ENCODE assay signal across 23 cellular contexts in genomic region chr9:16013826-16014225, GRCh38.
"Had no signal": no experiment of that assay in that cellular context is flagged by ENCODE, and none has a peak within 500 bp of the region (broad histone marks: within the 10 kb centered on the region; RNA-seq: fewer than 3 reads in every experiment).

No MANE protein-coding gene starts in this region.

- H3K27ac Mint-ChIP-seq: effector memory CD8-positive, alpha-beta T cell; immature natural killer cell; natural killer cell; stimulated activated memory B cell treated with anti-CD40 and anti-IgM and Interleukin-4, amounts not matched to agents 10 μg/mL and 1 μg/mL and 100 μg/mL, for 72 hours; stimulated activated naive CD8-positive, alpha-beta T cell treated with anti-CD3 and anti-CD28 coated beads, Interleukin-15, Interleukin-2, amounts not matched to agents 100 ng/mL and 50 ng/mL, for 24 hours had no signal

- DNase-seq: cortex of kidney; effector memory CD8-positive, alpha-beta T cell; erythroblast; esophagus squamous epithelium; hypothalamus; immature natural killer cell; islet precursor cell; kidney glomerular epithelial cell; left ventricle myocardium superior; lower lobe of right lung; natural killer cell; occipital lobe; ovary; posterior cingulate gyrus; psoas muscle; right cardiac atrium; sigmoid colon; spleen; stimulated activated CD4-positive, alpha-beta T cell treated with anti-CD3 and anti-CD28 coated beads, Interleukin-4, amount 100 ng/mL, for 4 hours; transverse colon had no signal

- H3K27me3 Mint-ChIP-seq: effector memory CD8-positive, alpha-beta T cell; stimulated activated memory B cell treated with anti-CD40 and anti-IgM and Interleukin-4, amounts not matched to agents 10 μg/mL and 1 μg/mL and 100 μg/mL, for 72 hours; stimulated activated naive CD8-positive, alpha-beta T cell treated with anti-CD3 and anti-CD28 coated beads, Interleukin-15, Interleukin-2, amounts not matched to agents 100 ng/mL and 50 ng/mL, for 24 hours had no signal

- H3K4me1 ChIP-seq: esophagus squamous epithelium, lower lobe of right lung, psoas muscle, sigmoid colon, spleen, suprapubic skin, transverse colon had no signal

- ATAC-seq: effector memory CD8-positive, alpha-beta T cell; left ventricle myocardium superior; lower lobe of right lung; natural killer cell; psoas muscle; right cardiac atrium; stimulated activated memory B cell treated with anti-CD40 and anti-IgM and Interleukin-4, amounts not matched to agents 10 μg/mL and 1 μg/mL and 100 μg/mL, for 72 hours had no signal

- H3K36me3 Mint-ChIP-seq: immature natural killer cell; natural killer cell; stimulated activated memory B cell treated with anti-CD40 and anti-IgM and Interleukin-4, amounts not matched to agents 10 μg/mL and 1 μg/mL and 100 μg/mL, for 72 hours had no signal

- H3K27me3 ChIP-seq: esophagus squamous epithelium, ovary, sigmoid colon, spleen, suprapubic skin, transverse colon had no signal

- H3K4me1 Mint-ChIP-seq: stimulated activated memory B cell treated with anti-CD40 and anti-IgM and Interleukin-4, amounts not matched to agents 10 μg/mL and 1 μg/mL and 100 μg/mL, for 72 hours had no signal

- H3K9me3 ChIP-seq: suprapubic skin had no signal

- H3K4me3 Mint-ChIP-seq: effector memory CD8-positive, alpha-beta T cell; immature natural killer cell; natural killer cell; stimulated activated memory B cell treated with anti-CD40 and anti-IgM and Interleukin-4, amounts not matched to agents 10 μg/mL and 1 μg/mL and 100 μg/mL, for 72 hours; stimulated activated naive CD8-positive, alpha-beta T cell treated with anti-CD3 and anti-CD28 coated beads, Interleukin-15, Interleukin-2, amounts not matched to agents 100 ng/mL and 50 ng/mL, for 24 hours had no signal

- H3K4me3 ChIP-seq: esophagus squamous epithelium, lower lobe of right lung, ovary, psoas muscle, sigmoid colon, spleen, suprapubic skin, transverse colon had no signal

- H3K9me3 Mint-ChIP-seq: natural killer cell had no signal

- H3K36me3 ChIP-seq: esophagus squamous epithelium, lower lobe of right lung, ovary, sigmoid colon, spleen, suprapubic skin, transverse colon had no signal

- H3K27ac ChIP-seq: esophagus squamous epithelium, lower lobe of right lung, ovary, psoas muscle, sigmoid colon, spleen, suprapubic skin, transverse colon had no signal
